Comparison of ENCODE assay signal across 1 cellular context in the genomic region with DNA sequence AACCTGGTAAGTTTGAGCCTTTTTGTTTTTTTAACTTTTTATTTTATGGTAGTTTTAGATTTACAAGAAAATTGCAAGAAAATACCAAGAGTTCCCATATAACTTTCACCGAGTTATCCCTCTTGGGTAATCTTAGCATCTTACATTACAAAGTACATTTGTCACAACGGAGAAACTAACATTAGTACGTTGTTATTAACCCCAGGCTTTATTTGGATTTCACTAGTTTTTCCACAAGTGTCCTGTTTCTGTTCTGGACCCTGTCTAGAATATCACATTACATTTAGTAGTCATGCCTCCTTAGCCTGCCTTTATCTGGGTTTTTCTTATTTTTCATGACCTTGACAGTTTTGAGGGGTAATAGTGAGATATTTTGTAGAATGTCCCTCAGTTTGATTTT.
TF ChIP-seq lines count a peak whose summit lies in the region.

No MANE protein-coding gene starts in this region.

TF ChIP-seq in HEK293, 187 proteins besides CTCF, POLR2A, EP300 and RAD21 (continued from another document):
- TF ChIP-seq, protein P1, sequence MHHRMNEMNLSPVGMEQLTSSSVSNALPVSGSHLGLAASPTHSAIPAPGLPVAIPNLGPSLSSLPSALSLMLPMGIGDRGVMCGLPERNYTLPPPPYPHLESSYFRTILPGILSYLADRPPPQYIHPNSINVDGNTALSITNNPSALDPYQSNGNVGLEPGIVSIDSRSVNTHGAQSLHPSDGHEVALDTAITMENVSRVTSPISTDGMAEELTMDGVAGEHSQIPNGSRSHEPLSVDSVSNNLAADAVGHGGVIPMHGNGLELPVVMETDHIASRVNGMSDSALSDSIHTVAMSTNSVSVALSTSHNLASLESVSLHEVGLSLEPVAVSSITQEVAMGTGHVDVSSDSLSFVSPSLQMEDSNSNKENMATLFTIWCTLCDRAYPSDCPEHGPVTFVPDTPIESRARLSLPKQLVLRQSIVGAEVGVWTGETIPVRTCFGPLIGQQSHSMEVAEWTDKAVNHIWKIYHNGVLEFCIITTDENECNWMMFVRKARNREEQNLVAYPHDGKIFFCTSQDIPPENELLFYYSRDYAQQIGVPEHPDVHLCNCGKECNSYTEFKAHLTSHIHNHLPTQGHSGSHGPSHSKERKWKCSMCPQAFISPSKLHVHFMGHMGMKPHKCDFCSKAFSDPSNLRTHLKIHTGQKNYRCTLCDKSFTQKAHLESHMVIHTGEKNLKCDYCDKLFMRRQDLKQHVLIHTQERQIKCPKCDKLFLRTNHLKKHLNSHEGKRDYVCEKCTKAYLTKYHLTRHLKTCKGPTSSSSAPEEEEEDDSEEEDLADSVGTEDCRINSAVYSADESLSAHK (tag by site-specific recombination; IDR thresholded peaks at IDR 0.05): peak; percentile 39; the same call in 1 of the 2 replicates
- no peak for TF ChIP-seq ZNF37A (tag by site-specific recombination; IDR thresholded peaks at IDR 0.05)
- TF ChIP-seq, protein P2, sequence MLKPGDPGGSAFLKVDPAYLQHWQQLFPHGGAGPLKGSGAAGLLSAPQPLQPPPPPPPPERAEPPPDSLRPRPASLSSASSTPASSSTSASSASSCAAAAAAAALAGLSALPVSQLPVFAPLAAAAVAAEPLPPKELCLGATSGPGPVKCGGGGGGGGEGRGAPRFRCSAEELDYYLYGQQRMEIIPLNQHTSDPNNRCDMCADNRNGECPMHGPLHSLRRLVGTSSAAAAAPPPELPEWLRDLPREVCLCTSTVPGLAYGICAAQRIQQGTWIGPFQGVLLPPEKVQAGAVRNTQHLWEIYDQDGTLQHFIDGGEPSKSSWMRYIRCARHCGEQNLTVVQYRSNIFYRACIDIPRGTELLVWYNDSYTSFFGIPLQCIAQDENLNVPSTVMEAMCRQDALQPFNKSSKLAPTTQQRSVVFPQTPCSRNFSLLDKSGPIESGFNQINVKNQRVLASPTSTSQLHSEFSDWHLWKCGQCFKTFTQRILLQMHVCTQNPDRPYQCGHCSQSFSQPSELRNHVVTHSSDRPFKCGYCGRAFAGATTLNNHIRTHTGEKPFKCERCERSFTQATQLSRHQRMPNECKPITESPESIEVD (tag by site-specific recombination; IDR thresholded peaks at IDR 0.05): peak; percentile 96
